9 cellular contexts compared by ENCODE assay signal in the genomic region with DNA sequence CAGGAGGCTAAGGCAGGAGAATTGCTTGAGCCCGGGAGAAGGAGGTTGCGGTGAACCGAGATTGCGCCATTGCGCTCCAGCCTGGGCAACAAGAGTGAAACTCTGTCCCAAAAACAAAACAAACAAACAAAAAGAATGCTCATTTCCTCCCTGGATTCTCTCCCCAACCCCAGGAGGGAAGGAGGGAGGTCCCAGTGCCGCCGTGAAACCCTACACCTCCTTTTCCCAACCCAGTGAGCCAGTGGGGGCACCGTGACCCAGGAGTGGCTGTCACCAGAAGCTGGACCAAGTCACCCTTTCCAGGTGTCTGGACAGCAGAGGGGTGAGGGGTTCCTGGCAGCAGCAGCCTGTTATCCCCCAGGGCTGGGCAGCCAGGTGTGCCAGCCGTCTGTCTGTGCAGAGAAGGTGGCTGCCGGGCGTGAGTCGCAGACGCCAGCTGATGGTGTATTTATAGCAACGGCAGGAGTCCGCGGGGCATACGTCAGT. TPM values are rescaled to one million over a fixed set of nuclear protein-coding genes. Genes with fewer than 3 reads are reported as not detected.
A peak's percentile ranks its signal among the peaks of the same experiment; 100 is the strongest.
DNase-seq lines count a peak whose midpoint lies in the region; ATAC-seq and TF ChIP-seq lines count a peak whose summit lies in the region.
"Had no signal": no experiment of that assay in that cellular context is flagged by ENCODE, and none has a peak within 500 bp of the region (broad histone marks: within the 10 kb centered on the region; RNA-seq: fewer than 3 reads in every experiment).

No MANE protein-coding gene starts in this region.

- TF ChIP-seq POLR2A in adrenal gland (IDR thresholded peaks at IDR 0.05): no peak
- TF ChIP-seq POLR2A in testis (IDR thresholded peaks at IDR 0.05): no peak

- TF ChIP-seq CTCF in adrenal gland (IDR thresholded peaks at IDR 0.05) (no peak), testis (IDR thresholded peaks at IDR 0.05) (no peak)

- ATAC-seq in GM19455 (IDR thresholded peaks at IDR 0.05; ENCODE audit: unreplicated experiment): no peak

- H3K9me3 ChIP-seq in adrenal gland (replicated peaks in 1 of 3) (no peaks in the 10 kb centered on the region), testis (no peaks in the 10 kb centered on the region)

- intact Hi-C loops in adrenal gland (cut with DNase I): loop anchor here in 1 of 2 donors (2.0 kb wide), 1 partner anchor 13 kb away; no protein-coding TSS in a partner anchor
- intact Hi-C loops in testis (cut with DNase I; ENCODE audit: low total_unique reads): no loop called here

- 34 to 53% (median 37%) methylated on average over 5 to 17 of the region's 17 CpGs for WGBS in adrenal gland, 4 donors
- WGBS in testis, 2 donors: 52 to 66% methylated on average over 16 to 17 of the region's 17 CpGs

- peak overlapping the region in 1 of 4 donors; percentile 15 for H3K4me3 ChIP-seq in adrenal gland
- H3K4me3 ChIP-seq in testis: no peak overlapping the region

- peak overlapping the region in 4 of 5 donors; percentile 50 to 95 (median 92) for H3K27ac ChIP-seq in adrenal gland
- H3K27ac ChIP-seq in testis: peak overlapping the region; percentile 18 to 89

- H3K36me3 ChIP-seq in adrenal gland (replicated peaks in 1 of 2): peaks cover 0 to 8% of the 10 kb centered on the region in 2 donors
- H3K36me3 ChIP-seq in testis (ENCODE audit: low read depth, missing control alignments): no peaks in the 10 kb centered on the region

- H3K4me1 ChIP-seq in adrenal gland (replicated peaks in 1 of 2) (peaks cover 49 to 60% of the 10 kb centered on the region in 2 donors), testis (peaks cover 46% of the 10 kb centered on the region)

- DNase-seq in M059J (ENCODE audit: low read depth) (peak; percentile 67), adrenal gland (peak in 6 of 7 donors; percentile 49 to 71 (median 54)), iris pigment epithelial cell (ENCODE audit: low read depth) (peak; percentile 68), testis (no peak), mesenteric fat pad (ENCODE audit: low spot score) (no peak), RKO (ENCODE audit: low spot score) (no peak)
- DNase-seq: amniotic stem cell, kidney glomerular epithelial cell had no signal

- H3K27me3 ChIP-seq in adrenal gland: no peaks in the 10 kb centered on the region
- no peaks in the 10 kb centered on the region for H3K27me3 ChIP-seq in testis

RNA-seq across cellular contexts. Expression of gene NFIC, which starts 23.5 kb away (rescaled TPM):
- 26.5 and 56.9 TPM in 2 replicates for total RNA-seq in M059J (2014; rRNA removed; shearing (Covaris generic))
- total RNA-seq in adrenal gland (100 to 1,000 TPM; 124 to 329 (median 236) TPM), testis (100 to 1,000 TPM; 113 to 127 TPM), mesenteric fat pad (207 TPM)
- polyA plus RNA-seq in adrenal gland (100 to 1,000 TPM in 1 of 3 donors, 10 to 100 TPM in 2; 34.9 to 154 (median 69.2) TPM), testis (ENCODE audit: insufficient read depth, low read depth, low replicate concordance) (56.5 TPM)

Comparison
In these comparisons a context has a peak if more than half of its experiments do, and no peak if none do; other contexts are left out.
1. DNase-seq: peak in M059J (single experiment), adrenal gland (6 of 7) and iris pigment epithelial cell (single experiment); none in testis (single experiment), mesenteric fat pad (single experiment) and RKO (single experiment).